Comparison of ENCODE assay signal across 1 cellular context in genomic region chr1:93275262-93275633, GRCh38.
TF ChIP-seq lines count a peak whose summit lies in the region.

No MANE protein-coding gene starts in this region.

TF ChIP-seq in HepG2, 621 proteins besides CTCF, POLR2A, EP300 and RAD21:
- TF ChIP-seq ZMYM3 (CRISPR knock-in tag; IDR thresholded peaks at IDR 0.05) (0 out of 2 replicates have a peak, but pooled peaks have one; percentile 26), ZNF460 (CRISPR knock-in tag; IDR thresholded peaks at IDR 0.05; ENCODE audit: borderline replicate concordance) (peak; percentile 34; the same call in 1 of the 2 replicates)
- TF ChIP-seq, protein P1, sequence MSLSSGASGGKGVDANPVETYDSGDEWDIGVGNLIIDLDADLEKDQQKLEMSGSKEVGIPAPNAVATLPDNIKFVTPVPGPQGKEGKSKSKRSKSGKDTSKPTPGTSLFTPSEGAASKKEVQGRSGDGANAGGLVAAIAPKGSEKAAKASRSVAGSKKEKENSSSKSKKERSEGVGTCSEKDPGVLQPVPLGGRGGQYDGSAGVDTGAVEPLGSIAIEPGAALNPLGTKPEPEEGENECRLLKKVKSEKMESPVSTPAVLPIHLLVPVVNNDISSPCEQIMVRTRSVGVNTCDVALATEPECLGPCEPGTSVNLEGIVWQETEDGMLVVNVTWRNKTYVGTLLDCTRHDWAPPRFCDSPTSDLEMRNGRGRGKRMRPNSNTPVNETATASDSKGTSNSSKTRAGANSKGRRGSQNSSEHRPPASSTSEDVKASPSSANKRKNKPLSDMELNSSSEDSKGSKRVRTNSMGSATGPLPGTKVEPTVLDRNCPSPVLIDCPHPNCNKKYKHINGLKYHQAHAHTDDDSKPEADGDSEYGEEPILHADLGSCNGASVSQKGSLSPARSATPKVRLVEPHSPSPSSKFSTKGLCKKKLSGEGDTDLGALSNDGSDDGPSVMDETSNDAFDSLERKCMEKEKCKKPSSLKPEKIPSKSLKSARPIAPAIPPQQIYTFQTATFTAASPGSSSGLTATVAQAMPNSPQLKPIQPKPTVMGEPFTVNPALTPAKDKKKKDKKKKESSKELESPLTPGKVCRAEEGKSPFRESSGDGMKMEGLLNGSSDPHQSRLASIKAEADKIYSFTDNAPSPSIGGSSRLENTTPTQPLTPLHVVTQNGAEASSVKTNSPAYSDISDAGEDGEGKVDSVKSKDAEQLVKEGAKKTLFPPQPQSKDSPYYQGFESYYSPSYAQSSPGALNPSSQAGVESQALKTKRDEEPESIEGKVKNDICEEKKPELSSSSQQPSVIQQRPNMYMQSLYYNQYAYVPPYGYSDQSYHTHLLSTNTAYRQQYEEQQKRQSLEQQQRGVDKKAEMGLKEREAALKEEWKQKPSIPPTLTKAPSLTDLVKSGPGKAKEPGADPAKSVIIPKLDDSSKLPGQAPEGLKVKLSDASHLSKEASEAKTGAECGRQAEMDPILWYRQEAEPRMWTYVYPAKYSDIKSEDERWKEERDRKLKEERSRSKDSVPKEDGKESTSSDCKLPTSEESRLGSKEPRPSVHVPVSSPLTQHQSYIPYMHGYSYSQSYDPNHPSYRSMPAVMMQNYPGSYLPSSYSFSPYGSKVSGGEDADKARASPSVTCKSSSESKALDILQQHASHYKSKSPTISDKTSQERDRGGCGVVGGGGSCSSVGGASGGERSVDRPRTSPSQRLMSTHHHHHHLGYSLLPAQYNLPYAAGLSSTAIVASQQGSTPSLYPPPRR (CRISPR knock-in tag; IDR thresholded peaks at IDR 0.05; ENCODE audit: borderline replicate concordance): 0 out of 2 replicates have a peak, but pooled peaks have one; percentile 5
